Comparison of ENCODE assay signal across 15 cellular contexts in the genomic region with DNA sequence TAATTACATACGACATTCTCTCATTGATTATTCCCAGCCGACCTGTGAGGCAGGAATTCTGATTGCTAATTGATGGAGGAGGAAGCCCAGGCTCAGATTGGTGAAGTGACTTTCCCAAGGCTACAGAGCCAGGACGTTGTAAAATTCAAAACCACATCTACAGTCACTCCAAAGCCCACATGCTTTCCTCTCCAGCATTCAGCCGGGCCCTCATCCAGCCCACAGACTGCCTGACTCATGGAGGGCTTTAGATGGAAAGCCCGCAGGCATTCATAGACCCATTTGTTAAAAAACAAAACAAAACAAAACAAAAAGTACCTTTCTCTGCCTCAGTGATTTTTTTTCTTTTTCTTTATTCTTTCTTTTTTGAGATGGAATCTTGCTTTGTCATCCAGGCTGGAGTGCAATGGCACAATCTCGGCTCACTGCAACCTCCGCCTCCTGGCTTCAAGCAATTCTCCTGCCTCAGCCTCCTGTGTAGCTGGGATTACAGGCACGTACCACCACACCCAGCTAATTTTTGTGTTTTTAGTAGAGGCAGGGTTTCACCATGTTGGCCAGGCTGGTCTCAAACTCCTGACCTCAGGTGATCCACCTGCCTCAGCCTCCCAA. TPM values are rescaled to one million over a fixed set of nuclear protein-coding genes. Genes with fewer than 3 reads are reported as not detected.
DNase-seq lines count a peak whose midpoint lies in the region; ATAC-seq and TF ChIP-seq lines count a peak whose summit lies in the region.
"Not testable (repeated sequence)": the region's sequence is repeated elsewhere in the genome, so short reads cannot be mapped to it uniquely, and the experiment has no call there.
"Had no signal": no experiment of that assay in that cellular context is flagged by ENCODE, and none has a peak within 500 bp of the region (broad histone marks: within the 10 kb centered on the region; RNA-seq: fewer than 3 reads in every experiment).

No MANE protein-coding gene starts in this region.

- not testable (repeated sequence) for H3K36me3 ChIP-seq in esophagus (ENCODE audit: control insufficient read depth in 2 of 2, insufficient read depth in 2 of 2, low read length in 1 of 2)

- H3K27me3 ChIP-seq in esophagus (ENCODE audit: control insufficient read depth in 1 of 2, insufficient read depth in 2 of 2, low read length in 2 of 2) = not testable (repeated sequence)

- 41 to 48% methylated on average over 8 of the region's 8 CpGs for WGBS in esophagus, 2 donors

- not testable (repeated sequence) for H3K36me3 Mint-ChIP-seq in HFFc6 (ENCODE audit: low read depth); T-helper 17 cell (ENCODE audit: low read depth); progenitor cell of endocrine pancreas (ENCODE audit: insufficient read depth)

- not testable (repeated sequence) for H3K4me3 Mint-ChIP-seq in HFFc6; T-helper 17 cell; progenitor cell of endocrine pancreas (ENCODE audit: low read depth)

- H3K4me3 ChIP-seq in esophagus (ENCODE audit: low read depth in 1 of 2, low read length in 2 of 2) = not testable (repeated sequence)

- H3K4me1 ChIP-seq in esophagus (ENCODE audit: control insufficient read depth in 2 of 2, insufficient read depth in 2 of 2, low read length in 1 of 2) = peaks cover 3 to 22% of the 10 kb centered on the region in 2 donors

- H3K4me1 Mint-ChIP-seq in HFFc6 (ENCODE audit: low read depth) = peaks cover 32% of the 10 kb centered on the region
- not testable (repeated sequence) for H3K4me1 Mint-ChIP-seq in T-helper 17 cell
- H3K4me1 Mint-ChIP-seq in progenitor cell of endocrine pancreas (ENCODE audit: low read depth) = peaks cover 39% of the 10 kb centered on the region

- H3K27me3 Mint-ChIP-seq in HFFc6 (ENCODE audit: insufficient read depth) = peaks cover 20% of the 10 kb centered on the region
- not testable (repeated sequence) for H3K27me3 Mint-ChIP-seq in T-helper 17 cell, progenitor cell of endocrine pancreas

- TF ChIP-seq CTCF in HFFc6 (IDR thresholded peaks at IDR 0.05); progenitor cell of endocrine pancreas (IDR thresholded peaks at IDR 0.05; ENCODE audit: unreplicated experiment): not testable (repeated sequence)

- not testable (repeated sequence) for ATAC-seq in T-helper 17 cell

- H3K27ac Mint-ChIP-seq in HFFc6 (peak overlapping the region; percentile 26), T-helper 17 cell (peak overlapping the region; percentile 72), progenitor cell of endocrine pancreas (peak overlapping the region; percentile 60)

- H3K9me3 ChIP-seq in T-helper 17 cell (ENCODE audit: control insufficient read depth, low read length, poor library complexity, severe bottlenecking); esophagus (ENCODE audit: control insufficient read depth in 2 of 2, insufficient read depth in 1 of 2, low read depth in 1 of 2, low read length in 1 of 2): not testable (repeated sequence)

- not testable (repeated sequence) for H3K9me3 Mint-ChIP-seq in HFFc6; progenitor cell of endocrine pancreas (ENCODE audit: low read depth)

- H3K27ac ChIP-seq in esophagus (ENCODE audit: low read depth in 2 of 2, low read length in 1 of 2) = peak overlapping the region; percentile 53 to 80

- DNase-seq in A172 (ENCODE audit: low spot score) = peak; percentile 85
- DNase-seq in Daoy (ENCODE audit: low read depth) = peak; percentile 94
- DNase-seq in HFFc6 = peak; percentile 73
- not testable (repeated sequence) for DNase-seq in T-helper 17 cell; progenitor cell of endocrine pancreas (ENCODE audit: low spot score, unreplicated experiment)
- DNase-seq in amniotic stem cell (lab: John Stamatoyannopoulos, UW) = peak; percentile 42
- peak; percentile 50 for DNase-seq in glomerular visceral epithelial cell (ENCODE audit: extremely low spot score)

RNA-seq across cellular contexts. Expression of a gene that starts 22.8 kb away (rescaled TPM):
- 0.26 TPM in 2 replicates for total RNA-seq in A172 (2014; rRNA removed; shearing (Covaris generic))
- total RNA-seq in Daoy (2014; rRNA removed; shearing (Covaris generic)) = 0.11 TPM in 1 of 2 replicates, not detected in the other
- not detected for total RNA-seq in HFFc6 (2021; fragmentation: NEBNext Ultra II Directional; extraction: Animal tissue kit (Norgen Biotek cat#: 25700))
- total RNA-seq in T-helper 17 cell (not detected), progenitor cell of endocrine pancreas (7.1 and 8.4 TPM in 2 replicates)
- polyA plus RNA-seq in esophagus = under 1 TPM; 0.01 to 0.02 TPM
- total RNA-seq: activated CD4-positive, alpha-beta T cell treated with anti-CD3 and anti-CD28 coated beads for 36 hours; activated CD8-positive, alpha-beta memory T cell treated with anti-CD3 and anti-CD28 coated beads for 36 hours; endothelial cell of umbilical vein; mononuclear cell; right lobe of liver; SJSA1; T-helper 1 cell treated with Interleukin-12 subunit alpha and Interleukin-12 subunit beta and Interleukin-4 antibody, amounts not matched to agents 30 ng/mL and 1 ng/mL, for 36 hours had no signal
- polyA plus RNA-seq: endothelial cell of umbilical vein had no signal
